Comparison of ENCODE assay signal across 38 cellular contexts in genomic region chr2:179005976-179006375, GRCh38. TPM values are rescaled to one million over a fixed set of nuclear protein-coding genes. Genes with fewer than 3 reads are reported as not detected.
"Had no signal": no experiment of that assay in that cellular context is flagged by ENCODE, and none has a peak within 500 bp of the region (broad histone marks: within the 10 kb centered on the region; RNA-seq: fewer than 3 reads in every experiment).

No MANE protein-coding gene starts in this region.

- H3K27ac ChIP-seq: ascending aorta, cardiac muscle cell, WERI-Rb-1 had no signal

- H3K4me3 ChIP-seq: ascending aorta, cardiac muscle cell had no signal

- DNase-seq: activated CD4-positive, alpha-beta memory T cell treated with anti-CD3 and anti-CD28 coated beads, Interleukin-2, amount 10 ng/mL, durations not matched to agents 7 days and 5 days; activated CD4-positive, alpha-beta T cell treated with anti-CD3 and anti-CD28 coated beads for 1 hour; activated CD4-positive, alpha-beta T cell treated with anti-CD3 and anti-CD28 coated beads for 36 hours; activated CD4-positive, alpha-beta T cell treated with anti-CD3 and anti-CD28 coated beads for 48 hours; activated CD4-positive, alpha-beta T cell treated with anti-CD3 and anti-CD28 coated beads, Interleukin-2, amount 10 ng/mL, durations not matched to agents 7 days and 5 days; activated CD4-positive, alpha-beta T cell treated with anti-CD3 and anti-CD28 coated beads, Interleukin-2, amount 50 U/mL, for 48 hours; activated CD4-positive, CD25-positive, alpha-beta regulatory T cell; activated CD8-positive, alpha-beta memory T cell treated with anti-CD3 and anti-CD28 coated beads for 24 hours; activated CD8-positive, alpha-beta memory T cell treated with anti-CD3 and anti-CD28 coated beads, Interleukin-2, amount 10 ng/mL, durations not matched to agents 7 days and 5 days; activated CD8-positive, alpha-beta memory T cell treated with anti-CD3 and anti-CD28 coated beads, Interleukin-2, amount 50 U/mL, for 48 hours; activated CD8-positive, alpha-beta T cell treated with anti-CD3 and anti-CD28 coated beads, Interleukin-2, amount 10 ng/mL, durations not matched to agents 7 days and 5 days; activated effector memory CD4-positive, alpha-beta T cell treated with Interleukin-2 at 50 U/mL for 16 hours; activated gamma-delta T cell; activated naive CD4-positive, alpha-beta T cell treated with anti-CD3 and anti-CD28 coated beads, Interleukin-2, amount 10 ng/mL, durations not matched to agents 7 days and 5 days; activated naive CD8-positive, alpha-beta T cell treated with anti-CD3 and anti-CD28 coated beads, Interleukin-2, amount 10 ng/mL, durations not matched to agents 7 days and 5 days; activated naive CD8-positive, alpha-beta T cell treated with anti-CD3 and anti-CD28 coated beads, Interleukin-2, amount 50 U/mL, for 24 hours; activated T-cell treated with anti-CD3 and anti-CD28 coated beads, Interleukin-2, amount 50 U/mL, for 24 hours; activated T-cell treated with anti-CD3 and anti-CD28 coated beads, Interleukin-2, amount 50 U/mL, for 48 hours; amygdala; anterior cingulate cortex; caudate nucleus; cerebellar nuclear complex; T-helper 1 cell; T-helper 2 cell; T-helper 9 cell; WERI-Rb-1 had no signal

- H3K27me3 ChIP-seq: ascending aorta, cardiac muscle cell had no signal

- H3K4me1 Mint-ChIP-seq: activated CD4-positive, alpha-beta memory T cell treated with anti-CD3 and anti-CD28 coated beads, Interleukin-2, amount 10 ng/mL, durations not matched to agents 7 days and 5 days; activated CD4-positive, alpha-beta T cell treated with anti-CD3 and anti-CD28 coated beads for 36 hours; activated CD4-positive, alpha-beta T cell treated with anti-CD3 and anti-CD28 coated beads, Interleukin-2, amount 10 ng/mL, durations not matched to agents 7 days and 5 days; activated CD8-positive, alpha-beta memory T cell treated with anti-CD3 and anti-CD28 coated beads, Interleukin-2, amount 10 ng/mL, durations not matched to agents 7 days and 5 days; activated naive CD4-positive, alpha-beta T cell treated with anti-CD3 and anti-CD28 coated beads, Interleukin-2, amount 10 ng/mL, durations not matched to agents 7 days and 5 days; activated naive CD8-positive, alpha-beta T cell treated with anti-CD3 and anti-CD28 coated beads, Interleukin-2, amount 10 ng/mL, durations not matched to agents 7 days and 5 days; activated naive CD8-positive, alpha-beta T cell treated with anti-CD3 and anti-CD28 coated beads, Interleukin-2, amount 50 U/mL, for 24 hours; brain; central memory CD8-positive, alpha-beta T cell; WTC11 had no signal

- H3K9me3 Mint-ChIP-seq: activated naive CD4-positive, alpha-beta T cell treated with anti-CD3 and anti-CD28 coated beads, Interleukin-2, amount 50 U/mL, for 24 hours; central memory CD8-positive, alpha-beta T cell had no signal

- H3K4me3 Mint-ChIP-seq: activated CD4-positive, alpha-beta memory T cell treated with anti-CD3 and anti-CD28 coated beads, Interleukin-2, amount 10 ng/mL, durations not matched to agents 7 days and 5 days; activated CD4-positive, alpha-beta T cell treated with anti-CD3 and anti-CD28 coated beads for 36 hours; activated CD4-positive, alpha-beta T cell treated with anti-CD3 and anti-CD28 coated beads, Interleukin-2, amount 10 ng/mL, durations not matched to agents 7 days and 5 days; activated CD8-positive, alpha-beta memory T cell treated with anti-CD3 and anti-CD28 coated beads, Interleukin-2, amount 10 ng/mL, durations not matched to agents 7 days and 5 days; activated CD8-positive, alpha-beta T cell treated with anti-CD3 and anti-CD28 coated beads, Interleukin-2, amount 10 ng/mL, durations not matched to agents 7 days and 5 days; activated naive CD4-positive, alpha-beta T cell treated with anti-CD3 and anti-CD28 coated beads, Interleukin-2, amount 10 ng/mL, durations not matched to agents 7 days and 5 days; activated naive CD4-positive, alpha-beta T cell treated with anti-CD3 and anti-CD28 coated beads, Interleukin-2, amount 50 U/mL, for 24 hours; activated naive CD8-positive, alpha-beta T cell; activated naive CD8-positive, alpha-beta T cell treated with anti-CD3 and anti-CD28 coated beads, Interleukin-2, amount 10 ng/mL, durations not matched to agents 7 days and 5 days; activated naive CD8-positive, alpha-beta T cell treated with anti-CD3 and anti-CD28 coated beads, Interleukin-2, amount 50 U/mL, for 24 hours; activated T-cell treated with anti-CD3 and anti-CD28 coated beads, Interleukin-2, amount 50 U/mL, for 24 hours; brain; central memory CD8-positive, alpha-beta T cell; T-helper 1 cell treated with Interleukin-12 subunit alpha and Interleukin-12 subunit beta and Interleukin-4 antibody, amounts not matched to agents 30 μg/mL and 1 μg/mL, for 36 hours; T-helper 2 cell treated with Interferon-gamma antibody and Interleukin-4, amounts not matched to agents 5 μg/mL and 100 μg/mL, for 36 hours; WTC11 had no signal

- H3K36me3 ChIP-seq: ascending aorta, WERI-Rb-1 had no signal

- H3K36me3 Mint-ChIP-seq: activated CD8-positive, alpha-beta memory T cell treated with anti-CD3 and anti-CD28 coated beads, Interleukin-2, amount 10 ng/mL, durations not matched to agents 7 days and 5 days; brain had no signal

- ATAC-seq: activated CD4-positive, alpha-beta T cell treated with anti-CD3 and anti-CD28 coated beads for 36 hours; activated CD4-positive, CD25-positive, alpha-beta regulatory T cell treated with anti-CD3 and anti-CD28 coated beads, Interleukin-2, amount 50 U/mL, for 24 hours; activated CD8-positive, alpha-beta memory T cell treated with anti-CD3 and anti-CD28 coated beads, Interleukin-2, amount 10 ng/mL, durations not matched to agents 7 days and 5 days; activated CD8-positive, alpha-beta T cell treated with anti-CD3 and anti-CD28 coated beads, Interleukin-2, amount 10 ng/mL, durations not matched to agents 7 days and 5 days; activated naive CD8-positive, alpha-beta T cell treated with anti-CD3 and anti-CD28 coated beads, Interleukin-2, amount 50 U/mL, for 24 hours; WTC11 had no signal

- H3K4me1 ChIP-seq: ascending aorta had no signal

- H3K27ac Mint-ChIP-seq: activated CD4-positive, alpha-beta memory T cell treated with anti-CD3 and anti-CD28 coated beads, Interleukin-2, amount 10 ng/mL, durations not matched to agents 7 days and 5 days; activated CD4-positive, alpha-beta T cell treated with anti-CD3 and anti-CD28 coated beads for 36 hours; activated CD4-positive, alpha-beta T cell treated with anti-CD3 and anti-CD28 coated beads, Interleukin-2, amount 10 ng/mL, durations not matched to agents 7 days and 5 days; activated CD8-positive, alpha-beta memory T cell treated with anti-CD3 and anti-CD28 coated beads, Interleukin-2, amount 10 ng/mL, durations not matched to agents 7 days and 5 days; activated CD8-positive, alpha-beta T cell treated with anti-CD3 and anti-CD28 coated beads, Interleukin-2, amount 10 ng/mL, durations not matched to agents 7 days and 5 days; activated naive CD4-positive, alpha-beta T cell treated with anti-CD3 and anti-CD28 coated beads, Interleukin-2, amount 10 ng/mL, durations not matched to agents 7 days and 5 days; activated naive CD4-positive, alpha-beta T cell treated with anti-CD3 and anti-CD28 coated beads, Interleukin-2, amount 50 U/mL, for 24 hours; activated naive CD8-positive, alpha-beta T cell; activated naive CD8-positive, alpha-beta T cell treated with anti-CD3 and anti-CD28 coated beads, Interleukin-2, amount 10 ng/mL, durations not matched to agents 7 days and 5 days; activated naive CD8-positive, alpha-beta T cell treated with anti-CD3 and anti-CD28 coated beads, Interleukin-2, amount 50 U/mL, for 24 hours; activated T-cell treated with anti-CD3 and anti-CD28 coated beads, Interleukin-2, amount 50 U/mL, for 24 hours; activated T-helper 2 cell treated with anti-CD3 and anti-CD28 coated beads, Interferon-gamma antibody, Interleukin-2, Interleukin-4, amounts not matched to agents 10 μg/mL and 5 μg/mL and 100 μg/mL, durations not matched to agents 14 hours and 24 hours and 36 hours; brain; T-helper 1 cell treated with Interleukin-12 subunit alpha and Interleukin-12 subunit beta and Interleukin-4 antibody, amounts not matched to agents 30 μg/mL and 1 μg/mL, for 36 hours; T-helper 2 cell treated with Interferon-gamma antibody and Interleukin-4, amounts not matched to agents 5 μg/mL and 100 μg/mL, for 36 hours had no signal

- H3K27me3 Mint-ChIP-seq: activated CD4-positive, alpha-beta T cell treated with anti-CD3 and anti-CD28 coated beads for 36 hours; activated CD4-positive, alpha-beta T cell treated with anti-CD3 and anti-CD28 coated beads, Interleukin-2, amount 10 ng/mL, durations not matched to agents 7 days and 5 days; activated CD8-positive, alpha-beta memory T cell treated with anti-CD3 and anti-CD28 coated beads, Interleukin-2, amount 10 ng/mL, durations not matched to agents 7 days and 5 days; activated naive CD4-positive, alpha-beta T cell treated with anti-CD3 and anti-CD28 coated beads, Interleukin-2, amount 10 ng/mL, durations not matched to agents 7 days and 5 days; activated naive CD4-positive, alpha-beta T cell treated with anti-CD3 and anti-CD28 coated beads, Interleukin-2, amount 50 U/mL, for 24 hours; activated naive CD8-positive, alpha-beta T cell; activated naive CD8-positive, alpha-beta T cell treated with anti-CD3 and anti-CD28 coated beads, Interleukin-2, amount 10 ng/mL, durations not matched to agents 7 days and 5 days; activated naive CD8-positive, alpha-beta T cell treated with anti-CD3 and anti-CD28 coated beads, Interleukin-2, amount 50 U/mL, for 24 hours; activated T-cell treated with anti-CD3 and anti-CD28 coated beads, Interleukin-2, amount 50 U/mL, for 24 hours; central memory CD8-positive, alpha-beta T cell had no signal

RNA-seq across cellular contexts. Expression of gene CCDC141, which starts 44.0 kb away (rescaled TPM):
- total RNA-seq: bronchial epithelial cell had no signal
